Comparison of ENCODE assay signal across 8 cellular contexts in genomic region chr22:17638432-17639237, GRCh38. TPM values are rescaled to one million over a fixed set of nuclear protein-coding genes. Genes with fewer than 3 reads are reported as not detected.
DNase-seq lines count a peak whose midpoint lies in the region; ATAC-seq and TF ChIP-seq lines count a peak whose summit lies in the region.

Gene BCL2L13, plus strand, starts transcription at chr22:17638757. Its CDS starts 16,955 bp downstream, at chr22:17655712.

- H3K27me3 ChIP-seq in heart right ventricle = no peaks in the 10 kb centered on the region

- no peaks in the 10 kb centered on the region for H3K9me3 ChIP-seq in heart right ventricle

- peak within 1 kb of the TSS; percentile 52 to 92 (median 76) for H3K4me3 ChIP-seq in heart right ventricle

- H3K4me1 Mint-ChIP-seq in type B pancreatic cell (ENCODE audit: unreplicated experiment) = peaks cover 9% of the 10 kb centered on the region

- H3K27ac Mint-ChIP-seq in type B pancreatic cell = peak within 1 kb of the TSS; percentile 100

- peaks cover 9% of the 10 kb centered on the region for H3K36me3 Mint-ChIP-seq in type B pancreatic cell

- no peaks in the 10 kb centered on the region for H3K27me3 Mint-ChIP-seq in type B pancreatic cell

- intact Hi-C loops in T-helper 1 cell treated with Interleukin-12 subunit alpha and Interleukin-12 subunit beta and Interleukin-4 antibody, amounts not matched to agents 30 ng/mL and 1 ng/mL, for 36 hours (cut with micrococcal nuclease) = loop anchor here (1.0 to 5.0 kb wide), 11 partner anchors 10 to 552 kb away; partner anchors contain the start of genes ADA2, ATP6V1E1, HDHD5 and PEX26
- intact Hi-C loops in heart right ventricle (cut with DNase I) = loop anchor here in 4 of 10 donors (1.0 to 10.0 kb wide), 6 partner anchors 10 to 464 kb away; partner anchors contain the start of genes SLC25A18 (in 2 of the 4), ATP6V1E1 (in 1 of the 4), BID (in 1 of the 4) and PEX26 (in 1 of the 4)
- intact Hi-C loops in posterior cingulate gyrus (cut with DNase I) = loop anchor here (1.0 to 10.0 kb wide), 3 partner anchors 9 to 466 kb away; partner anchors contain the start of gene SLC25A18

- WGBS in heart right ventricle, 2 donors = 0% methylated on average over 67 to 68 of the region's 68 CpGs

- in situ Hi-C loops in GM13976 (cut with MboI; ENCODE audit: low sequenced_read_pairs, unreplicated experiment) = no loop called here

- peak; percentile 95 for DNase-seq in GM13976 (ENCODE audit: low spot score)
- peak; percentile 90 for DNase-seq in NCI-H146 (lab: John Stamatoyannopoulos, UW)
- DNase-seq in amniotic epithelial cell (ENCODE audit: low read depth) = peak; percentile 88
- peak; percentile 91 for DNase-seq in heart right ventricle
- peak; percentile 81 to 98 (median 90) for DNase-seq in posterior cingulate gyrus
- DNase-seq in type B pancreatic cell (ENCODE audit: extremely low spot score, unreplicated experiment) = peak; percentile 89

- H3K9me3 Mint-ChIP-seq in type B pancreatic cell = no peaks in the 10 kb centered on the region

- H3K27ac ChIP-seq in heart right ventricle = peak within 1 kb of the TSS; percentile 93 to 100 (median 98)

- peaks cover 0 to 12% (median 0%) of the 10 kb centered on the region in 9 donors for H3K36me3 ChIP-seq in heart right ventricle

- peak within 1 kb of the TSS; percentile 92 for H3K4me3 Mint-ChIP-seq in type B pancreatic cell

- peaks cover 3 to 27% (median 24%) of the 10 kb centered on the region in 9 donors for H3K4me1 ChIP-seq in heart right ventricle

- ATAC-seq in HG02840 (IDR thresholded peaks at IDR 0.05; ENCODE audit: low FRiP score, unreplicated experiment) (peak; percentile 92), heart right ventricle (peak; percentile 97 to 99 (median 98))

- TF ChIP-seq CTCF in GM13976 (IDR thresholded peaks at IDR 0.05; ENCODE audit: borderline replicate concordance, control extremely low read depth, extremely low read depth, insufficient read depth, missing control alignments) = no peak
- peak in 1 of 9 donors; percentile 17 for TF ChIP-seq CTCF in heart right ventricle (IDR thresholded peaks at IDR 0.05)
- no peak for TF ChIP-seq CTCF in type B pancreatic cell (conservative IDR thresholded peaks at IDR 0.05)

RNA-seq across cellular contexts. Expression of gene BCL2L13, which starts in this region (rescaled TPM):
- 29.2 and 31.6 TPM in 2 replicates for total RNA-seq in T-helper 1 cell treated with Interleukin-12 subunit alpha and Interleukin-12 subunit beta and Interleukin-4 antibody, amounts not matched to agents 30 ng/mL and 1 ng/mL, for 36 hours
- total RNA-seq in heart right ventricle (100 to 1,000 TPM in 2 of 10 donors, 10 to 100 TPM in 8; 75.9 to 113 (median 91.2) TPM), type B pancreatic cell (ENCODE audit: low replicate concordance) (32.5 and 42.8 TPM in 2 replicates)
- polyA plus RNA-seq in heart right ventricle = 10 to 100 TPM; 27.9 to 34.2 TPM

Comparison
In these comparisons a context has a peak if more than half of its experiments do, and no peak if none do; other contexts are left out.
1. Peak in every context shown above with its lines: DNase-seq, ATAC-seq, H3K4me3 ChIP-seq and H3K27ac ChIP-seq.